Comparison of ENCODE assay signal across 21 cellular contexts in genomic region chr1:10680487-10680886, GRCh38.
DNase-seq lines count a peak whose midpoint lies in the region; ATAC-seq and TF ChIP-seq lines count a peak whose summit lies in the region.
"Had no signal": no experiment of that assay in that cellular context is flagged by ENCODE, and none has a peak within 500 bp of the region (broad histone marks: within the 10 kb centered on the region; RNA-seq: fewer than 3 reads in every experiment).

No MANE protein-coding gene starts in this region.

- peak overlapping the region; percentile 70 for H3K23ac ChIP-seq in neuronal stem cell (ENCODE audit: low read depth, low read length, poor library complexity)

- no peak overlapping the region for H2BK15ac ChIP-seq in neuronal stem cell (ENCODE audit: low read length)

- no peaks in the 10 kb centered on the region for H3K9me3 ChIP-seq in left ventricle myocardium inferior (replicated peaks)
- no peaks in the 10 kb centered on the region for H3K9me3 ChIP-seq in neuronal stem cell (replicated peaks in 1 of 2; ENCODE audit: control insufficient read depth in 2 of 2, insufficient read depth in 1 of 2, low read depth in 1 of 2, low read length in 2 of 2)
- no peaks in the 10 kb centered on the region for H3K9me3 ChIP-seq in upper lobe of right lung
- no peaks in the 10 kb centered on the region for H3K9me3 ChIP-seq in HAP-1
- H3K9me3 ChIP-seq: vagina had no signal

- no peak for TF ChIP-seq CTCF in left ventricle myocardium inferior (IDR thresholded peaks at IDR 0.05; ENCODE audit: borderline replicate concordance)
- TF ChIP-seq CTCF in upper lobe of right lung (IDR thresholded peaks at IDR 0.05) = no peak

- in situ Hi-C loops in HAP-1 (cut with MboI; ENCODE audit: low sequenced_read_pairs) = no loop called here

- no peak overlapping the region for H3K4me2 ChIP-seq in neuronal stem cell (ENCODE audit: insufficient read depth, low read length, poor library complexity, severe bottlenecking)

- peaks cover 2% of the 10 kb centered on the region for H3K79me1 ChIP-seq in neuronal stem cell (ENCODE audit: low read depth, low read length)

- no peak overlapping the region for H4K8ac ChIP-seq in neuronal stem cell (ENCODE audit: low read depth, low read length)

- intact Hi-C loops in left ventricle myocardium inferior (cut with micrococcal nuclease) = no loop called here
- intact Hi-C loops in left ventricle myocardium superior (cut with micrococcal nuclease) = no loop called here
- intact Hi-C loops in left colon (cut with DNase I, micrococcal nuclease) = no loop called here
- intact Hi-C loops in upper lobe of right lung (cut with DNase I) = no loop called here

- peak overlapping the region; percentile 94 for H3K18ac ChIP-seq in neuronal stem cell (ENCODE audit: low read length)

- no peak overlapping the region for H2AFZ ChIP-seq in neuronal stem cell (ENCODE audit: low read length)

- H3K27ac ChIP-seq in left ventricle myocardium inferior (replicated peaks) (peak overlapping the region; percentile 91), neuronal stem cell (replicated peaks; ENCODE audit: low read length) (no peak overlapping the region), upper lobe of right lung (peak overlapping the region; percentile 42)
- H3K27ac ChIP-seq: vagina had no signal

- no peak overlapping the region for H3K4me3 ChIP-seq in left ventricle myocardium inferior
- H3K4me3 ChIP-seq in neuronal stem cell (ENCODE audit: low read length in 2 of 2) = no peak overlapping the region
- no peak overlapping the region for H3K4me3 ChIP-seq in upper lobe of right lung
- H3K4me3 ChIP-seq in HAP-1 = no peak overlapping the region
- H3K4me3 ChIP-seq: vagina had no signal

- DNase-seq in left ventricle myocardium inferior = no peak
- no peak for DNase-seq in left ventricle myocardium superior
- peak in 1 of 2 donors; percentile 33 for DNase-seq in left colon
- DNase-seq in neuronal stem cell (ENCODE audit: low spot score) = no peak
- DNase-seq in upper lobe of right lung = peak; percentile 79
- DNase-seq in NAMALWA (ENCODE audit: low spot score) = no peak
- no peak for DNase-seq in HAP-1 (ENCODE audit: low spot score in 2 of 2)
- no peak for DNase-seq in NCI-H510A (lab: John Stamatoyannopoulos, UW)
- DNase-seq: activated CD4-positive, alpha-beta T cell treated with anti-CD3 and anti-CD28 coated beads for 4 hours; activated CD8-positive, alpha-beta memory T cell treated with anti-CD3 and anti-CD28 coated beads, Interleukin-2, amount 10 ng/mL, durations not matched to agents 7 days and 5 days; CD4-positive, CD25-positive, alpha-beta regulatory T cell; DMS 273 treated with DMSO at 0.1 percent for 48 hours; foreskin fibroblast; IMR-90; kidney glomerular epithelial cell; MM.1S; naive thymus-derived CD4-positive, alpha-beta T cell; NCI-H1930; NCI-H446; stimulated activated CD4-positive, alpha-beta T cell treated with anti-CD3 and anti-CD28 coated beads, Interleukin-1b, Interleukin-23, amount 100 ng/mL, for 48 hours had no signal

- H3K36me3 ChIP-seq in left ventricle myocardium inferior (no peaks in the 10 kb centered on the region), neuronal stem cell (replicated peaks in 1 of 2; ENCODE audit: control insufficient read depth in 2 of 2, insufficient read depth in 2 of 2, low read length in 2 of 2) (no peaks in the 10 kb centered on the region), upper lobe of right lung (no peaks in the 10 kb centered on the region), HAP-1 (replicated peaks) (no peaks in the 10 kb centered on the region)
- H3K36me3 ChIP-seq: vagina had no signal

- no peak overlapping the region for H3K4ac ChIP-seq in neuronal stem cell (ENCODE audit: low read length)

- H3K27me3 ChIP-seq in left ventricle myocardium inferior (ENCODE audit: low read depth) = no peaks in the 10 kb centered on the region
- H3K27me3 ChIP-seq in neuronal stem cell (ENCODE audit: control insufficient read depth in 3 of 3, insufficient read depth in 3 of 3, low read depth in 1 of 3, low read length in 3 of 3) = no peaks in the 10 kb centered on the region
- H3K27me3 ChIP-seq in upper lobe of right lung = no peaks in the 10 kb centered on the region
- no peaks in the 10 kb centered on the region for H3K27me3 ChIP-seq in HAP-1 (ENCODE audit: low read depth)
- H3K27me3 ChIP-seq: vagina had no signal

- peak overlapping the region; percentile 73 for H2BK12ac ChIP-seq in neuronal stem cell (ENCODE audit: low read length)

- no peak overlapping the region for H4K91ac ChIP-seq in neuronal stem cell (ENCODE audit: low read depth, low read length, poor library complexity)

- peak overlapping the region; percentile 63 for H2BK120ac ChIP-seq in neuronal stem cell (ENCODE audit: low read depth, low read length)

- no peak overlapping the region for H3K14ac ChIP-seq in neuronal stem cell (ENCODE audit: low read length)

- peak overlapping the region; percentile 98 for H2AK5ac ChIP-seq in neuronal stem cell (ENCODE audit: low read depth, low read length)

- H3K4me1 ChIP-seq in left ventricle myocardium inferior (peaks cover 100% of the 10 kb centered on the region), neuronal stem cell (ENCODE audit: control insufficient read depth in 2 of 2, insufficient read depth in 1 of 2, low read depth in 1 of 2, low read length in 2 of 2) (peaks cover 55 to 59% of the 10 kb centered on the region in 2 donors), upper lobe of right lung (peaks cover 70% of the 10 kb centered on the region), HAP-1 (no peaks in the 10 kb centered on the region)

- H3K9ac ChIP-seq in neuronal stem cell (ENCODE audit: low read depth, low read length, poor library complexity) = peak overlapping the region; percentile 10

- peak overlapping the region; percentile 45 for H2BK5ac ChIP-seq in neuronal stem cell (ENCODE audit: low read length)

- WGBS in neuronal stem cell (ENCODE audit: extremely low coverage in 2 of 2, insufficient read length in 2 of 2, insufficient replicate concordance in 1 of 2), 2 donors = no CpG with 5 or more reads among the region's 11 CpGs

- ATAC-seq in left ventricle myocardium superior (no peak), left colon (peak; percentile 32), upper lobe of right lung (peak; percentile 68)
- ATAC-seq: activated CD8-positive, alpha-beta memory T cell treated with anti-CD3 and anti-CD28 coated beads, Interleukin-2, amount 10 ng/mL, durations not matched to agents 7 days and 5 days; naive thymus-derived CD4-positive, alpha-beta T cell had no signal
